In the genomic region with DNA sequence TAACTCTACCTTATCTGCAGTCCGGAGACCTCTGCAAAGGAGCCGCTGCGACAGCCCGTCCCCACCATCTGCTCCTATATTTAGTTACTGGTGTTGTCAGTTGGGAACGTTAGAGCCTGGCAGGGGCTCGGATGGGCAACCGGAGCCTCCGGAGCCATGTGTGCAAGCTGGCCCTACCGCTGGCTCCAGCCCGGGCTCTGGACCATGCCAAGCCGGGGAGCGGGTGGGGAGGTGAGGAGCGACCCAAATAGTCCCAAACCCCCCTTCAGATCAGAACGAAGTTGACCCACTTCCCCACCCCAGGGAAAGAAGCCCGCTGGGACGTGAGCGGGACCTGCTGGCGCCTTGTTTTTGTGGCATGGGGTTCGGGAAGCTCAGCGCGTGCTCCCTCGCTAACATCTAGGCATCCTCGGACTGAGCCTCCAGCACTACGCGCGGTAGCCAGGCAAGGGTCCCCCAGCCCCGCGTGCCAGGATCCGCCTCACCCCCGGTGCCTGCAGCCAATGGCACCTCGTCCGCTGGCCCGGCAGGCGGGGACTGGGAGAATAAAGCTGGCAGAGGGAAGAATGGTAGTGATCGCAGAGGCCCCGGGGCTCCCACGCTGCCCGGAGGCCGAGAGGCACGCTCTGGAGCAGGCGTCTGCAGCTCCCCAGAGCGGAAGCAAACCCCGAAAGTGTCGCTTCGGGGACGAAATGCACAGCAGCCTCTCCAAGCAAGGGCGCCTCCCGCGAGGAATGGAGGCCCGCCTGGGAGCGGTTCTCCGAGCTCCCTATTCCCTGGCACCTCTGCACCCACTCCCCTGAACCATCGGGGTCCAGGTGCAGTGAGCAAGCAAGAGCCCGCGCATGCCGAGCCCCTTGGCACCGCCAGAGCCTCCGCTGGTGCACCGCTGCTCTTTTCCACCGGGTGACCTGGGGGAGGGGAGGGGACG, we compare ENCODE assay signal across 8 cellular contexts. TPM values are rescaled to one million over a fixed set of nuclear protein-coding genes. Genes with fewer than 3 reads are reported as not detected.
DNase-seq lines count a peak whose midpoint lies in the region; ATAC-seq and TF ChIP-seq lines count a peak whose summit lies in the region.

No MANE protein-coding gene starts in this region.

- H3K9me3 ChIP-seq in aorta (ENCODE audit: control insufficient read depth, low read length) = no peaks in the 10 kb centered on the region

- H3K4me1 ChIP-seq in foreskin keratinocyte (peaks cover 12% of the 10 kb centered on the region), aorta (ENCODE audit: control insufficient read depth in 1 of 2, insufficient read depth in 2 of 2, low read length in 2 of 2) (no peaks in the 10 kb centered on the region)

- H3K9me3 Mint-ChIP-seq in neural crest cell = peaks cover 7% of the 10 kb centered on the region

- H3K4me3 Mint-ChIP-seq in neural crest cell = peak overlapping the region; percentile 94

- TF ChIP-seq CTCF in GM12864 (IDR thresholded peaks at IDR 0.05; ENCODE audit: low read depth, low read length, missing control alignments) (no peak), foreskin keratinocyte (conservative IDR thresholded peaks at IDR 0.05) (no peak), neural crest cell (conservative IDR thresholded peaks at IDR 0.05) (peak; percentile 31)

- H3K27me3 ChIP-seq in foreskin keratinocyte (no peaks in the 10 kb centered on the region), aorta (ENCODE audit: control insufficient read depth in 1 of 2, insufficient read depth in 2 of 2, low read length in 1 of 2) (no peaks in the 10 kb centered on the region)

- WGBS in aorta, 2 donors = 0 to 2% methylated on average over 58 to 61 of the region's 61 CpGs

- H3K4me1 Mint-ChIP-seq in neural crest cell = peaks cover 22% of the 10 kb centered on the region

- H3K27ac ChIP-seq in foreskin keratinocyte (no peak overlapping the region), aorta (ENCODE audit: low read depth in 1 of 2, low read length in 2 of 2) (peak overlapping the region in 1 of 2 donors; percentile 30)

- H3K36me3 ChIP-seq in aorta (ENCODE audit: control insufficient read depth in 1 of 2, insufficient read depth in 2 of 2, low read length in 1 of 2) = no peaks in the 10 kb centered on the region

- peaks cover 3% of the 10 kb centered on the region for H3K36me3 Mint-ChIP-seq in neural crest cell (ENCODE audit: low read depth)

- H3K4me3 ChIP-seq in GM12864 (ENCODE audit: low read depth, low read length) = peak overlapping the region; percentile 87
- peak overlapping the region; percentile 55 for H3K4me3 ChIP-seq in aorta (ENCODE audit: low read length in 2 of 2)

- intact Hi-C loops in aorta (cut with DNase I) = no loop called here

- peak; percentile 67 for DNase-seq in 8988T
- DNase-seq in GM12864 (ENCODE audit: low read depth) = no peak
- DNase-seq in NCI-H2171 (lab: John Stamatoyannopoulos, UW) = peak; percentile 62
- DNase-seq in activated T-helper 9 cell treated with anti-CD3 and anti-CD28 coated beads, Interleukin-2, amount 50 U/mL, for 16 hours (ENCODE audit: low read depth) = peak; percentile 6
- DNase-seq in foreskin keratinocyte = peak in 1 of 2 donors; percentile 44
- DNase-seq in neural crest cell (ENCODE audit: low read depth, low spot score) = peak; percentile 45
- peak; percentile 59 to 86 for DNase-seq in aorta

- ATAC-seq in HG02840 (IDR thresholded peaks at IDR 0.05; ENCODE audit: low FRiP score, unreplicated experiment) (peak; percentile 38), foreskin keratinocyte (peak; percentile 4), aorta (ENCODE audit: low FRiP score) (peak; percentile 66)

- no peaks in the 10 kb centered on the region for H3K27me3 Mint-ChIP-seq in neural crest cell (ENCODE audit: low read depth)

- H3K27ac Mint-ChIP-seq in neural crest cell (ENCODE audit: unreplicated experiment) = peak overlapping the region; percentile 58

RNA-seq across cellular contexts. Expression of a gene that starts 0.7 kb away (rescaled TPM):
- total RNA-seq in foreskin keratinocyte (8.5 and 12.7 TPM in 2 replicates), neural crest cell (24.9 and 25.8 TPM in 2 replicates), aorta (1 to 10 TPM; 1.9 to 5.6 TPM)
- polyA plus RNA-seq in foreskin keratinocyte (7.9 and 10.5 TPM in 2 replicates), aorta (1 to 10 TPM; 3.8 to 4.0 TPM)

RNA-seq across cellular contexts. Expression of a gene that starts 22.2 kb away (rescaled TPM):
- total RNA-seq in foreskin keratinocyte = 23.4 and 27.5 TPM in 2 replicates
- 7.2 and 10.0 TPM in 2 replicates for polyA plus RNA-seq in foreskin keratinocyte
- total RNA-seq in neural crest cell = 155 and 163 TPM in 2 replicates
- 10 to 100 TPM; 50.4 to 60.5 TPM for total RNA-seq in aorta
- 10 to 100 TPM; 27.6 to 39.2 TPM for polyA plus RNA-seq in aorta

RNA-seq across cellular contexts. Expression of a gene that starts 59.7 kb away (rescaled TPM):
- 0.14 TPM in 2 replicates for total RNA-seq in foreskin keratinocyte
- 0.12 and 0.29 TPM in 2 replicates for polyA plus RNA-seq in foreskin keratinocyte
- total RNA-seq in neural crest cell = not detected in 2 replicates
- total RNA-seq in aorta = not detected
- under 1 TPM in 1 of 2 donors, not detected in 1; 0.13 TPM for polyA plus RNA-seq in aorta

Comparison
In these comparisons a context has a peak if more than half of its experiments do, and no peak if none do; other contexts are left out.
1. ATAC-seq: peak in every context shown above with its lines; median percentile 66 in aorta; 38 in HG02840; 4 in foreskin keratinocyte.